ENCODE assay signal across 1 cellular context in genomic region chr11:82085493-82085892, GRCh38.
TF ChIP-seq lines count a peak whose summit lies in the region.

No MANE protein-coding gene starts in this region.

TF ChIP-seq in GM23338, 12 proteins besides CTCF, POLR2A, EP300 and RAD21 (continued from another document):
- TF ChIP-seq ZNF462 (CRISPR knock-in tag; IDR thresholded peaks at IDR 0.05): no peak
- TF ChIP-seq EZH2 (IDR thresholded peaks at IDR 0.05; ENCODE audit: low read depth, unreplicated experiment): no peak
- no peak for TF ChIP-seq REST (IDR thresholded peaks at IDR 0.05; ENCODE audit: unreplicated experiment)
- TF ChIP-seq JUNB (IDR thresholded peaks at IDR 0.05; ENCODE audit: unreplicated experiment): no peak
